Comparison of ENCODE assay signal across 25 cellular contexts in the genomic region with DNA sequence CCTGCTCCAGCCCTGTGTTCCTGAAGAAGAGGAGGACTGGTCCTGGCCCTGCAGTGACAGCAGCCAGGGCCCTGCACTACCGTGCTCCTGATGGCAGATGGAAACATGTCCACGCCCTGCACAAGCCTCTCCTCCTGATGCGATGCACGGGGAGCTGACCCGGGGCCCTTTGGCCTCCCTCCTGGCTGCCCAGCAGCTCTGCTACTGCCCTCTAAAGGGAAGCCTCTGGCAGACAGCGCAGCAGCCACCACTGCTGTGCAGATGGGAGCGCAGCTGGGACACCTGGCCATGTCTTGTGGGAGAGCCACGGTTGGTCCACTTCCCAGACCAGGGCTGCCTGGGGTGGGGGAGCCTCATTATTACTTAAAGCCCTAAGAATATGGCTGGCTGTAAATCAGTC. TPM values are rescaled to one million over a fixed set of nuclear protein-coding genes. Genes with fewer than 3 reads are reported as not detected.
DNase-seq lines count a peak whose midpoint lies in the region; ATAC-seq, FAIRE-seq and TF ChIP-seq lines count a peak whose summit lies in the region.
"Had no signal": no experiment of that assay in that cellular context is flagged by ENCODE, and none has a peak within 500 bp of the region (broad histone marks: within the 10 kb centered on the region; RNA-seq: fewer than 3 reads in every experiment).

No MANE protein-coding gene starts in this region.

- no peak for FAIRE-seq in kidney (lab: Jason Lieb, UNC)
- FAIRE-seq: GM12878, RCC 7860 had no signal

- H3K27ac ChIP-seq in DND-41 (ENCODE audit: low read length) (no peak overlapping the region), RWPE1 (peak overlapping the region; percentile 100), kidney (ENCODE audit: low read depth in 2 of 2, low read length in 2 of 2) (no peak overlapping the region), skeletal muscle tissue (ENCODE audit: low read depth, low read length) (peak overlapping the region; percentile 72)
- H3K27ac ChIP-seq: cardiac muscle cell, esophagus squamous epithelium, gastroesophageal sphincter, thoracic aorta had no signal

- no peak overlapping the region for H3K4me3 ChIP-seq in DND-41 (ENCODE audit: low read depth in 1 of 2, low read length in 2 of 2)
- no peak overlapping the region for H3K4me3 ChIP-seq in kidney (ENCODE audit: low read length in 2 of 2)
- peak overlapping the region in 2 of 3 donors; percentile 45 to 61 for H3K4me3 ChIP-seq in skeletal muscle tissue (ENCODE audit: low read length in 3 of 3)
- H3K4me3 ChIP-seq: cardiac muscle cell, esophagus squamous epithelium, gastroesophageal sphincter, GM12878, thoracic aorta had no signal

- DNase-seq in DND-41 (no peak), RWPE1 (ENCODE audit: low spot score) (no peak), kidney (peak; percentile 63), NCI-H1694 treated with DMSO at 0.1 percent for 48 hours (lab: John Stamatoyannopoulos, UW) (no peak), kidney tubule cell (ENCODE audit: low spot score) (no peak)
- DNase-seq: activated CD4-positive, alpha-beta T cell treated with anti-CD3 and anti-CD28 coated beads, Interleukin-2, amount 50 U/mL, for 1 hour; activated naive CD4-positive, alpha-beta T cell treated with anti-CD3 and anti-CD28 coated beads, Interleukin-2, amount 50 U/mL, for 16 hours; AML-193; amygdala; DMS79 treated with DMSO at 0.1 percent for 48 hours; esophagus squamous epithelium; NCI-H1694; NCI-H2171 treated with DMSO at 0.1 percent for 48 hours; NCI-H524 treated with DMSO at 0.1 percent for 48 hours; nucleus accumbens; stimulated activated CD4-positive, alpha-beta T cell treated with anti-CD3 and anti-CD28 coated beads, Interleukin-4, amount 100 ng/mL, for 24 hours; stimulated activated naive B cell treated with anti-CD40 and anti-IgM and Interleukin-4, amounts not matched to agents 10 μg/mL and 1 μg/mL and 100 μg/mL, for 72 hours had no signal

- H3K4me1 ChIP-seq in DND-41 (ENCODE audit: insufficient read depth, low read length) = no peaks in the 10 kb centered on the region
- H3K4me1 ChIP-seq in kidney (ENCODE audit: control insufficient read depth in 1 of 2, insufficient read depth in 1 of 2, low read depth in 1 of 2, low read length in 2 of 2) = no peaks in the 10 kb centered on the region
- H3K4me1 ChIP-seq in skeletal muscle tissue (ENCODE audit: control insufficient read depth in 3 of 3, insufficient read depth in 3 of 3, low read length in 3 of 3) = peaks cover 16 to 47% (median 35%) of the 10 kb centered on the region in 3 donors
- H3K4me1 ChIP-seq: gastroesophageal sphincter had no signal

- H3K9ac ChIP-seq in DND-41 (ENCODE audit: low read depth, low read length) (no peak overlapping the region), kidney (ENCODE audit: low read length in 2 of 2) (no peak overlapping the region), skeletal muscle tissue (ENCODE audit: low read depth in 1 of 3, low read length in 3 of 3) (peak overlapping the region in 2 of 3 donors; percentile 60 to 73)

- H2AFZ ChIP-seq in DND-41 (ENCODE audit: low read depth, low read length) = no peak overlapping the region

- H3K4me2 ChIP-seq in DND-41 (ENCODE audit: insufficient read depth, low read length) = no peak overlapping the region

- POLR2A ChIA-PET in RWPE1 (lab: Yijun Ruan, JAX; ENCODE audit: low non-redundant PET) = no interaction called here

- TF ChIP-seq CTCF in DND-41 (IDR thresholded peaks at IDR 0.05; ENCODE audit: borderline replicate concordance, extremely low read depth, low read length, poor library complexity, severe bottlenecking) (no peak), RWPE1 (conservative IDR thresholded peaks at IDR 0.05; ENCODE audit: low read depth) (no peak), kidney (IDR thresholded peaks at IDR 0.05; ENCODE audit: borderline replicate concordance, extremely low read depth, insufficient read depth) (no peak)

- H3K27me3 ChIP-seq in DND-41 (ENCODE audit: insufficient read depth, low read length, poor library complexity) = no peaks in the 10 kb centered on the region
- H3K27me3 ChIP-seq in skeletal muscle tissue (ENCODE audit: control insufficient read depth in 3 of 3, insufficient read depth in 3 of 3, low read length in 3 of 3) = no peaks in the 10 kb centered on the region
- H3K27me3 ChIP-seq: cardiac muscle cell, esophagus squamous epithelium, gastroesophageal sphincter had no signal

- intact Hi-C loops in kidney (cut with DNase I) = no loop called here

- CTCF ChIA-PET in RWPE1 (lab: Yijun Ruan, JAX) = no interaction called here

- ATAC-seq in DND-41 (ENCODE audit: insufficient read depth, low read depth) (0 out of 3 replicates have a peak, but pooled peaks have one; percentile 4), GM18511 (IDR thresholded peaks at IDR 0.05; ENCODE audit: unreplicated experiment) (no peak)
- ATAC-seq: GM12878; stimulated activated naive B cell treated with anti-CD40 and anti-IgM and Interleukin-4, amounts not matched to agents 10 μg/mL and 1 μg/mL and 100 μg/mL, for 72 hours had no signal

- H4K20me1 ChIP-seq in DND-41 (ENCODE audit: insufficient read depth, low read length) = no peaks in the 10 kb centered on the region; the same call in 1 of the 2 replicates

- peaks cover 56% of the 10 kb centered on the region for H3K36me3 ChIP-seq in DND-41 (ENCODE audit: insufficient read depth, low read length)
- H3K36me3 ChIP-seq in kidney (ENCODE audit: control insufficient read depth in 1 of 2, insufficient read depth in 2 of 2, low read length in 2 of 2) = no peaks in the 10 kb centered on the region
- H3K36me3 ChIP-seq in skeletal muscle tissue (ENCODE audit: control insufficient read depth in 3 of 3, insufficient read depth in 3 of 3, low read length in 3 of 3) = peaks cover 0 to 3% (median 2%) of the 10 kb centered on the region in 3 donors
- H3K36me3 ChIP-seq: cardiac muscle cell, thoracic aorta had no signal

- H3K9me3 ChIP-seq in DND-41 (ENCODE audit: insufficient read depth, low read length, severe bottlenecking) (no peaks in the 10 kb centered on the region), kidney (ENCODE audit: control insufficient read depth in 1 of 2, low read length in 2 of 2) (no peaks in the 10 kb centered on the region), skeletal muscle tissue (ENCODE audit: control insufficient read depth in 3 of 3, low read length in 3 of 3) (no peaks in the 10 kb centered on the region)
- H3K9me3 ChIP-seq: esophagus squamous epithelium, thoracic aorta had no signal

- H3K79me2 ChIP-seq in DND-41 (ENCODE audit: insufficient read depth, low read length) = no peaks in the 10 kb centered on the region

RNA-seq across cellular contexts. Expression of a gene that starts 38.2 kb away (rescaled TPM):
- total RNA-seq in kidney (5.5 TPM), skeletal muscle tissue (4.2 TPM)
- 0.45 TPM for polyA plus RNA-seq in kidney (ENCODE audit: insufficient read depth, low read depth, low replicate concordance)
- total RNA-seq: GM12878, H4 had no signal
- polyA plus RNA-seq: GM12878 had no signal

RNA-seq across cellular contexts. Expression of a gene that starts 55.8 kb away (rescaled TPM):
- total RNA-seq in kidney = 4.4 TPM
- polyA plus RNA-seq in kidney (ENCODE audit: insufficient read depth, low read depth, low replicate concordance) = 4.0 TPM
- 4.7 TPM for total RNA-seq in skeletal muscle tissue

RNA-seq across cellular contexts. Expression of a gene that starts 55.8 kb away (rescaled TPM):
- total RNA-seq in kidney = 16.7 TPM
- 8.8 TPM for polyA plus RNA-seq in kidney (ENCODE audit: insufficient read depth, low read depth, low replicate concordance)
- total RNA-seq in skeletal muscle tissue = 9.4 TPM

Comparison
In these comparisons a context has a peak if more than half of its experiments do, and no peak if none do; other contexts are left out.
1. H3K27ac ChIP-seq: peak in RWPE1 (single experiment) and skeletal muscle tissue (single experiment); none in DND-41 (single experiment) and kidney (0 of 2).
2. H3K4me3 ChIP-seq: peak in skeletal muscle tissue (2 of 3); none in DND-41 (0 of 2) and kidney (0 of 2).
3. H3K9ac ChIP-seq: peak in skeletal muscle tissue (2 of 3); none in DND-41 (single experiment) and kidney (0 of 2).